Comparison of ENCODE assay signal across 24 cellular contexts in the genomic region with DNA sequence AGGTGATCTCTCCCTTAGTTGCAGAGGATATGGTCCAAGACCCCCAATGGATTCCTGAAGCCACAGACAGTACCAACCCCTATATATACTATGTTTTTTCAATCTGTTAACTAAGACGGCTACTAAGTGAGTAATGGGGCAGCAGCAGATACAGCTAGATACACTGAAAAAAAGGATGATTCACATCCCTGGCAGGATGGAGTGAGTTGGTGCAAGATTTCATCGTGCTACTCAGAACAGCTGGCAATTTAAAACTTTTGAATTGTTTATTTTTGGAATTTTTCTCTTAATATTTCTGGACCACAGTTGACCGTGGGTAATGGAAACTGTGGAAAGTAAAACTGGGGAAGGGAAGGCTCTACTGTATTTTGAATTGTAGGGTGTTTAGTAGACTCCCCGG. TPM values are rescaled to one million over a fixed set of nuclear protein-coding genes. Genes with fewer than 3 reads are reported as not detected.
DNase-seq lines count a peak whose midpoint lies in the region; ATAC-seq and TF ChIP-seq lines count a peak whose summit lies in the region.
"Had no signal": no experiment of that assay in that cellular context is flagged by ENCODE, and none has a peak within 500 bp of the region (broad histone marks: within the 10 kb centered on the region; RNA-seq: fewer than 3 reads in every experiment).

No MANE protein-coding gene starts in this region.

- H3K36me3 Mint-ChIP-seq in H9 (ENCODE audit: insufficient read depth in 1 of 3, low read depth in 3 of 3): peaks cover 0 to 5% (median 0%) of the 10 kb centered on the region in 3 experiments; a peak in 3 of 7 replicates
- H3K36me3 Mint-ChIP-seq: activated CD8-positive, alpha-beta memory T cell treated with anti-CD3 and anti-CD28 coated beads, Interleukin-2, amount 10 ng/mL, durations not matched to agents 7 days and 5 days had no signal

- H3K4me3 ChIP-seq in PC-3 (ENCODE audit: low read length) (no peak overlapping the region), choroid plexus epithelial cell (ENCODE audit: low read depth, low read length) (no peak overlapping the region)
- H3K4me3 ChIP-seq: ascending aorta, BLaER1, thoracic aorta had no signal

- H3K4me1 ChIP-seq in PC-3 (ENCODE audit: insufficient read depth, low read length) (peaks cover 6% of the 10 kb centered on the region), H9 (ENCODE audit: insufficient read depth, low read length) (no peaks in the 10 kb centered on the region)
- H3K4me1 ChIP-seq: ascending aorta, BLaER1 had no signal

- H3K27ac ChIP-seq in PC-3 (ENCODE audit: low read length) (no peak overlapping the region), H9 (ENCODE audit: insufficient read length, low read depth, low read length) (no peak overlapping the region)
- H3K27ac ChIP-seq: ascending aorta, BLaER1, HL-60, KMS-11, neutrophil, thoracic aorta had no signal

- peaks cover 2 to 12% of the 10 kb centered on the region in 2 experiments; a peak in 2 of 4 replicates for H3K4me1 Mint-ChIP-seq in H9
- H3K4me1 Mint-ChIP-seq: activated CD8-positive, alpha-beta memory T cell treated with anti-CD3 and anti-CD28 coated beads, Interleukin-2, amount 10 ng/mL, durations not matched to agents 7 days and 5 days had no signal

- WGBS in H9 (ENCODE audit: extremely low coverage, insufficient read length, low lambda C conversion rate): no CpG with 5 or more reads among the region's 4 CpGs

- no TSS peak for BruUV-seq in PC-3 (replicated peaks; lab: Mats Ljungman, UMichigan)

- in situ Hi-C loops in GM13977 (cut with MboI; ENCODE audit: low pct_unique_long_range_greater_than_20kb, low sequenced_read_pairs, unreplicated experiment): no loop called here

- peaks cover 61% of the 10 kb centered on the region for H3K27me3 Mint-ChIP-seq in H9 (ENCODE audit: low read depth)

- H3K9me3 ChIP-seq in PC-3 (ENCODE audit: low read length) (no peaks in the 10 kb centered on the region), H9 (ENCODE audit: control insufficient read depth, low read depth, low read length) (no peaks in the 10 kb centered on the region)
- H3K9me3 ChIP-seq: ascending aorta, BLaER1, neutrophil, thoracic aorta had no signal

- H4K8ac ChIP-seq in H9 (replicated peaks; ENCODE audit: insufficient read length, low read depth, low read length): no peak overlapping the region

- H2BK20ac ChIP-seq in H9 (ENCODE audit: low read depth, low read length, poor library complexity, severe bottlenecking): no peak overlapping the region

- DNase-seq in Daoy (ENCODE audit: low read depth) (peak; percentile 21), PC-3 (peak; percentile 37), choroid plexus epithelial cell (ENCODE audit: low read depth) (peak; percentile 74), myocyte (ENCODE audit: low read depth) (peak; percentile 75), GM13977 (ENCODE audit: low spot score) (no peak), H9 (no peak), NK-92 (lab: John Stamatoyannopoulos, UW; ENCODE audit: unreplicated experiment) (no peak)
- DNase-seq: activated CD8-positive, alpha-beta memory T cell treated with anti-CD3 and anti-CD28 coated beads, Interleukin-2, amount 10 ng/mL, durations not matched to agents 7 days and 5 days; activated gamma-delta T cell; dermis blood vessel endothelial cell; NCI-H1417; NCI-H2227 treated with DMSO at 0.1 percent for 48 hours; Right ventricle myocardium superior; stimulated activated CD4-positive, alpha-beta T cell treated with anti-CD3 and anti-CD28 coated beads, Interleukin-4, amount 100 ng/mL, for 1 hour; stimulated activated CD8-positive, alpha-beta memory T cell treated with anti-CD3 and anti-CD28 coated beads, Interleukin-4, amount 100 ng/mL, for 48 hours; T-helper 2 cell had no signal

- no peak overlapping the region for H3K18ac ChIP-seq in H9 (ENCODE audit: insufficient read length, low read depth, low read length)

- no peak for TF ChIP-seq CTCF in PC-3 (conservative IDR thresholded peaks at IDR 0.05; ENCODE audit: low read depth, low read length)
- TF ChIP-seq CTCF in choroid plexus epithelial cell (conservative IDR thresholded peaks at IDR 0.05; ENCODE audit: low read depth, low read length): no peak
- TF ChIP-seq CTCF in GM13977 (IDR thresholded peaks at IDR 0.05; ENCODE audit: extremely low read depth, insufficient read depth, missing control alignments): no peak
- no peak for TF ChIP-seq CTCF in H9 (conservative IDR thresholded peaks at IDR 0.05)

- no peak overlapping the region for H4K5ac ChIP-seq in H9 (ENCODE audit: insufficient read length, low read depth, low read length)

- no peak overlapping the region for H3K4ac ChIP-seq in H9 (ENCODE audit: low read depth, low read length)

- no peaks in the 10 kb centered on the region for H3K9me2 ChIP-seq in PC-3 (replicated peaks; ENCODE audit: low read length)

- CTCF ChIA-PET in PC-3 (lab: Charles Lee): no interaction called here

- H4K91ac ChIP-seq in H9 (ENCODE audit: insufficient read length, low read depth, low read length): no peak overlapping the region

- ATAC-seq in PC-3 (peak; percentile 64), HG03108 (IDR thresholded peaks at IDR 0.05; ENCODE audit: unreplicated experiment) (no peak)
- ATAC-seq: activated CD8-positive, alpha-beta memory T cell treated with anti-CD3 and anti-CD28 coated beads, Interleukin-2, amount 10 ng/mL, durations not matched to agents 7 days and 5 days; sciatic nerve had no signal

- no peak overlapping the region for H2BK120ac ChIP-seq in H9 (ENCODE audit: low read depth, low read length, poor library complexity, severe bottlenecking)

- no peaks in the 10 kb centered on the region for H3K79me2 ChIP-seq in PC-3 (ENCODE audit: low read length)
- no peaks in the 10 kb centered on the region for H3K79me2 ChIP-seq in H9 (ENCODE audit: insufficient read depth, low read length)

- H2AK5ac ChIP-seq in H9 (ENCODE audit: insufficient read length, low read length): no peak overlapping the region

- H3K14ac ChIP-seq in H9 (ENCODE audit: insufficient read depth, low read length): no peak overlapping the region

- no peak overlapping the region for H3K56ac ChIP-seq in H9 (ENCODE audit: insufficient read length, low read depth, low read length)

- no peak overlapping the region for H3K4me3 Mint-ChIP-seq in H9
- H3K4me3 Mint-ChIP-seq: activated CD8-positive, alpha-beta memory T cell treated with anti-CD3 and anti-CD28 coated beads, Interleukin-2, amount 10 ng/mL, durations not matched to agents 7 days and 5 days had no signal

- H3T11ph ChIP-seq in H9 (ENCODE audit: low read length): no peak overlapping the region

- no peak overlapping the region for H3K23ac ChIP-seq in H9 (ENCODE audit: insufficient read length, low read depth, low read length)

- no peaks in the 10 kb centered on the region for H3K36me3 ChIP-seq in PC-3 (ENCODE audit: low read depth, low read length)
- H3K36me3 ChIP-seq: ascending aorta, BLaER1, neutrophil, thoracic aorta had no signal

- H4K20me1 ChIP-seq in PC-3 (ENCODE audit: low read length): no peaks in the 10 kb centered on the region
- no peaks in the 10 kb centered on the region for H4K20me1 ChIP-seq in H9 (ENCODE audit: control insufficient read depth, insufficient read depth, insufficient read length)
- H4K20me1 ChIP-seq: BLaER1 had no signal

- no peak overlapping the region for H2BK5ac ChIP-seq in H9 (ENCODE audit: insufficient read length, low read length)

- no peak overlapping the region for H2AFZ ChIP-seq in PC-3 (ENCODE audit: low read length)
- H2AFZ ChIP-seq in H9 (ENCODE audit: low read length): no peak overlapping the region

- no peaks in the 10 kb centered on the region for H3K9me3 Mint-ChIP-seq in H9

- no peak overlapping the region for H2BK15ac ChIP-seq in H9 (ENCODE audit: low read depth, low read length)

- H3K27me3 ChIP-seq in PC-3 (ENCODE audit: low read length) (no peaks in the 10 kb centered on the region; the same call in 1 of the 2 replicates), H9 (ENCODE audit: insufficient read depth, low read length) (peaks cover 2% of the 10 kb centered on the region; the same call in 1 of the 2 replicates)
- H3K27me3 ChIP-seq: ascending aorta, BLaER1 had no signal

- intact Hi-C loops in PC-3 (cut with micrococcal nuclease): no loop called here

- H2BK12ac ChIP-seq in H9 (ENCODE audit: insufficient read length, low read depth, low read length): no peak overlapping the region

- no peak overlapping the region for H3K27ac Mint-ChIP-seq in H9
- H3K27ac Mint-ChIP-seq: activated CD8-positive, alpha-beta memory T cell treated with anti-CD3 and anti-CD28 coated beads, Interleukin-2, amount 10 ng/mL, durations not matched to agents 7 days and 5 days had no signal

- H3K9ac ChIP-seq in PC-3 (ENCODE audit: low read length) (no peak overlapping the region), H9 (ENCODE audit: extremely low read depth, insufficient read length, low read length) (no peak overlapping the region)
- H3K9ac ChIP-seq: BLaER1, KMS-11 had no signal

- H3K79me1 ChIP-seq in H9 (ENCODE audit: insufficient read depth, low read depth, low read length, poor library complexity, severe bottlenecking): no peaks in the 10 kb centered on the region

- POLR2A ChIA-PET in PC-3 (lab: Charles Lee; ENCODE audit: unreplicated experiment): interaction anchor here (0.6 kb wide), 1 partner anchor 420 kb away, joined by 3 read pairs; no protein-coding TSS in a partner anchor

- no peaks in the 10 kb centered on the region for H3K23me2 ChIP-seq in H9 (ENCODE audit: insufficient read length, low read depth, low read length, poor library complexity, severe bottlenecking)

- H3K4me2 ChIP-seq in PC-3 (ENCODE audit: low read length) (no peak overlapping the region), H9 (ENCODE audit: insufficient read depth, insufficient read length, low read length) (no peak overlapping the region)
- H3K4me2 ChIP-seq: BLaER1, KMS-11 had no signal

- no peaks in the 10 kb centered on the region for H3F3A ChIP-seq in PC-3 (ENCODE audit: low read length, unreplicated experiment)

RNA-seq across cellular contexts. Expression of a gene that starts 17.0 kb away (rescaled TPM):
- total RNA-seq in Daoy (2014; rRNA removed; shearing (Covaris generic)): 25.1 and 32.0 TPM in 2 replicates
- total RNA-seq in PC-3 (2014; rRNA removed): 33.6 and 37.0 TPM in 2 replicates
- 24.4 and 30.8 TPM in 2 replicates for total RNA-seq in myocyte
- polyA plus RNA-seq in myocyte (2012): 23.0 TPM
- 14.3 and 15.2 TPM in 2 replicates for total RNA-seq in H9 (2021)

RNA-seq across cellular contexts. Expression of a gene that starts 36.1 kb away (rescaled TPM):
- 0.54 and 1.4 TPM in 2 replicates for total RNA-seq in Daoy (2014; rRNA removed; shearing (Covaris generic))
- total RNA-seq in PC-3 (2014; rRNA removed): 0.12 TPM in 1 of 2 replicates, not detected in the other
- 20.2 and 22.1 TPM in 2 replicates for total RNA-seq in myocyte
- 86.6 TPM for polyA plus RNA-seq in myocyte (2012)
- 1.3 and 1.4 TPM in 2 replicates for total RNA-seq in H9 (2021)
- total RNA-seq: activated CD8-positive, alpha-beta memory T cell treated with anti-CD3 and anti-CD28 coated beads, Interleukin-2, amount 10 ng/mL, durations not matched to agents 7 days and 5 days; dermis blood vessel endothelial cell had no signal

Comparison
In these comparisons a context has a peak if more than half of its experiments do, and no peak if none do; other contexts are left out.
1. DNase-seq: peak in Daoy (single experiment), PC-3 (single experiment), choroid plexus epithelial cell (single experiment) and myocyte (single experiment); none in GM13977 (single experiment), H9 (single experiment) and NK-92 (single experiment).